In the genomic region with DNA sequence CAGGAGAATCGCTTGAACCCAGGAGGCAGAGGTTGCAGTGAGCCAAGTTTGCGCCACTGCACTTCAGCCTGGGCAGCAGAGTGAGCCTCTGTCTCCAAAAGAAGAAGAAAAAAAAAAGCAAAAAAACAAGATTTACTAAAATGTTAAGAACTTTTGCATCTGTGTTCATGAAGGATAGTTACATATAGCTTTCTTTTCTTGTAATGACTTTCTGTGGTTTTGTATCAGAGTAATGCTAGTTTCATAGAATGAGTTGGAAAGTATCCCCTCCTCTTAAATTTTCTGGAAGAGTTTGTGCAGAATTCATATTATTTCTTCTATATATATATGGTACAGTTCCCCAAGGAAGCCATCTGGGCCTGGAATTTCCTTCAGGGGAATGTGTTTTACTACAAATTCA, we compare ENCODE assay signal across 17 cellular contexts. TPM values are rescaled to one million over a fixed set of nuclear protein-coding genes. Genes with fewer than 3 reads are reported as not detected.
DNase-seq lines count a peak whose midpoint lies in the region; ATAC-seq and TF ChIP-seq lines count a peak whose summit lies in the region.
"Had no signal": no experiment of that assay in that cellular context is flagged by ENCODE, and none has a peak within 500 bp of the region (broad histone marks: within the 10 kb centered on the region; RNA-seq: fewer than 3 reads in every experiment).

No MANE protein-coding gene starts in this region.

- no peaks in the 10 kb centered on the region for H3K4me1 Mint-ChIP-seq in activated T-helper 17 cell treated with anti-CD3 and anti-CD28 coated beads, Interleukin-2, amount 50 U/mL, for 72 hours
- no peaks in the 10 kb centered on the region for H3K4me1 Mint-ChIP-seq in stimulated activated effector memory CD8-positive, alpha-beta T cell treated with anti-CD3 and anti-CD28 coated beads, Interleukin-12 subunit alpha, Interleukin-12 subunit beta, amount 100 ng/mL, for 72 hours
- H3K4me1 Mint-ChIP-seq: CD4-positive, alpha-beta memory T cell had no signal

- H3K9ac ChIP-seq in adipocyte (ENCODE audit: low read length): peak overlapping the region; percentile 47

- no peak overlapping the region for H3K4me2 ChIP-seq in osteoblast (ENCODE audit: insufficient read depth, low read length)

- no peaks in the 10 kb centered on the region for H3K27me3 Mint-ChIP-seq in activated T-helper 17 cell treated with anti-CD3 and anti-CD28 coated beads, Interleukin-2, amount 50 U/mL, for 72 hours
- H3K27me3 Mint-ChIP-seq: CD4-positive, alpha-beta memory T cell had no signal

- no peaks in the 10 kb centered on the region for H3K9me3 Mint-ChIP-seq in activated T-helper 17 cell treated with anti-CD3 and anti-CD28 coated beads, Interleukin-2, amount 50 U/mL, for 72 hours
- no peaks in the 10 kb centered on the region for H3K9me3 Mint-ChIP-seq in stimulated activated effector memory CD8-positive, alpha-beta T cell treated with anti-CD3 and anti-CD28 coated beads, Interleukin-12 subunit alpha, Interleukin-12 subunit beta, amount 100 ng/mL, for 72 hours
- H3K9me3 Mint-ChIP-seq: HFFc6 had no signal

- H3K27ac ChIP-seq in osteoblast (ENCODE audit: low read depth, low read length) (no peak overlapping the region), gastroesophageal sphincter (no peak overlapping the region)

- TF ChIP-seq CTCF in osteoblast (IDR thresholded peaks at IDR 0.05; ENCODE audit: extremely low read depth, low read depth, low read length) (no peak), gastroesophageal sphincter (IDR thresholded peaks at IDR 0.05) (no peak)

- H3K4me3 ChIP-seq in adipocyte (ENCODE audit: low read length): no peak overlapping the region
- H3K4me3 ChIP-seq in osteoblast (ENCODE audit: insufficient read depth, low read length): no peak overlapping the region
- H3K4me3 ChIP-seq in gastroesophageal sphincter: no peak overlapping the region
- H3K4me3 ChIP-seq: HAP-1 had no signal

- peaks cover 10% of the 10 kb centered on the region for H3K4me1 ChIP-seq in adipocyte (ENCODE audit: control insufficient read depth, insufficient read depth, low read length)
- H3K4me1 ChIP-seq in osteoblast (ENCODE audit: insufficient read depth, low read length): no peaks in the 10 kb centered on the region
- H3K4me1 ChIP-seq in gastroesophageal sphincter: no peaks in the 10 kb centered on the region
- H3K4me1 ChIP-seq: HAP-1 had no signal

- TF ChIP-seq POLR2A in gastroesophageal sphincter (IDR thresholded peaks at IDR 0.05): no peak

- H3K36me3 ChIP-seq in adipocyte (ENCODE audit: control insufficient read depth, insufficient read depth, low read length, severe bottlenecking) (no peaks in the 10 kb centered on the region), osteoblast (ENCODE audit: insufficient read depth, low read length) (no peaks in the 10 kb centered on the region), gastroesophageal sphincter (no peaks in the 10 kb centered on the region)
- H3K36me3 ChIP-seq: HAP-1 had no signal

- no peak overlapping the region for H3K27ac Mint-ChIP-seq in activated T-helper 17 cell treated with anti-CD3 and anti-CD28 coated beads, Interleukin-2, amount 50 U/mL, for 72 hours
- no peak overlapping the region for H3K27ac Mint-ChIP-seq in stimulated activated effector memory CD8-positive, alpha-beta T cell treated with anti-CD3 and anti-CD28 coated beads, Interleukin-12 subunit alpha, Interleukin-12 subunit beta, amount 100 ng/mL, for 72 hours
- H3K27ac Mint-ChIP-seq: CD4-positive, alpha-beta memory T cell; HFFc6 had no signal

- H3K36me3 Mint-ChIP-seq in activated T-helper 17 cell treated with anti-CD3 and anti-CD28 coated beads, Interleukin-2, amount 50 U/mL, for 72 hours (ENCODE audit: low read depth): no peaks in the 10 kb centered on the region
- H3K36me3 Mint-ChIP-seq in stimulated activated effector memory CD8-positive, alpha-beta T cell treated with anti-CD3 and anti-CD28 coated beads, Interleukin-12 subunit alpha, Interleukin-12 subunit beta, amount 100 ng/mL, for 72 hours: no peaks in the 10 kb centered on the region
- H3K36me3 Mint-ChIP-seq: CD4-positive, alpha-beta memory T cell had no signal

- no peaks in the 10 kb centered on the region for H3K27me3 ChIP-seq in adipocyte (replicated peaks; ENCODE audit: control insufficient read depth, insufficient read depth, low read length)
- no peaks in the 10 kb centered on the region for H3K27me3 ChIP-seq in osteoblast (ENCODE audit: insufficient read depth, low read length)
- H3K27me3 ChIP-seq in gastroesophageal sphincter: no peaks in the 10 kb centered on the region

- H3K4me3 Mint-ChIP-seq in activated T-helper 17 cell treated with anti-CD3 and anti-CD28 coated beads, Interleukin-2, amount 50 U/mL, for 72 hours: no peak overlapping the region
- H3K4me3 Mint-ChIP-seq in stimulated activated effector memory CD8-positive, alpha-beta T cell treated with anti-CD3 and anti-CD28 coated beads, Interleukin-12 subunit alpha, Interleukin-12 subunit beta, amount 100 ng/mL, for 72 hours: no peak overlapping the region
- H3K4me3 Mint-ChIP-seq: CD4-positive, alpha-beta memory T cell; HFFc6 had no signal

- H4K20me1 ChIP-seq in osteoblast (ENCODE audit: insufficient read depth, low read length): no peaks in the 10 kb centered on the region

- WGBS in gastroesophageal sphincter (ENCODE audit: low coverage in 1 of 2), 2 donors: 94% methylated on average over 2 of the region's 2 CpGs; no CpG with 5 or more reads in 1 of the 2 donors

- no peak for TF ChIP-seq EP300 in gastroesophageal sphincter (IDR thresholded peaks at IDR 0.05)

- DNase-seq in adipocyte (ENCODE audit: low read depth) (no peak), osteoblast (ENCODE audit: insufficient read length, low spot score, missing footprints) (peak; percentile 39), iPS-NIHi7 (ENCODE audit: extremely low spot score) (no peak)
- DNase-seq in stimulated activated effector memory CD8-positive, alpha-beta T cell treated with anti-CD3 and anti-CD28 coated beads, Interleukin-12 subunit alpha, Interleukin-12 subunit beta, amount 100 ng/mL, for 72 hours (ENCODE audit: low spot score in 2 of 2): no peak
- DNase-seq: C1 segment of cervical spinal cord; Calu3; CD4-positive, alpha-beta memory T cell; COR-L47; DMS53; DMS79 treated with DMSO at 0.1 percent for 48 hours; GF-D8; GOT3; HFFc6 had no signal

- H3K9me3 ChIP-seq in adipocyte (ENCODE audit: control insufficient read depth, low read length): no peaks in the 10 kb centered on the region
- no peaks in the 10 kb centered on the region for H3K9me3 ChIP-seq in osteoblast (ENCODE audit: low read depth, low read length)
- no peaks in the 10 kb centered on the region for H3K9me3 ChIP-seq in gastroesophageal sphincter
- H3K9me3 ChIP-seq: HAP-1 had no signal

- H3K79me2 ChIP-seq in osteoblast (ENCODE audit: insufficient read depth, low read length): no peaks in the 10 kb centered on the region

- H2AFZ ChIP-seq in osteoblast (ENCODE audit: low read length): no peak overlapping the region

- peak; percentile 39 for ATAC-seq in activated T-helper 17 cell treated with anti-CD3 and anti-CD28 coated beads, Interleukin-2, amount 50 U/mL, for 72 hours (replicated peaks)
- ATAC-seq in stimulated activated effector memory CD8-positive, alpha-beta T cell treated with anti-CD3 and anti-CD28 coated beads, Interleukin-12 subunit alpha, Interleukin-12 subunit beta, amount 100 ng/mL, for 72 hours: peak; percentile 36
- no peak for ATAC-seq in gastroesophageal sphincter

RNA-seq across cellular contexts. Expression of a gene that starts 17.0 kb away (rescaled TPM):
- 100 to 1,000 TPM in 1 of 2 donors, 10 to 100 TPM in 1; 88.0 to 126 TPM for total RNA-seq in activated T-helper 17 cell treated with anti-CD3 and anti-CD28 coated beads, Interleukin-2, amount 50 U/mL, for 72 hours
- total RNA-seq in osteoblast (14.4 and 15.6 TPM in 2 replicates), gastroesophageal sphincter (10 to 100 TPM; 28.1 to 62.6 (median 33.9) TPM)

RNA-seq across cellular contexts. Expression of a gene that starts 24.1 kb away (rescaled TPM):
- 10 to 100 TPM; 35.0 to 38.9 TPM for total RNA-seq in activated T-helper 17 cell treated with anti-CD3 and anti-CD28 coated beads, Interleukin-2, amount 50 U/mL, for 72 hours
- total RNA-seq in osteoblast (36.2 and 46.7 TPM in 2 replicates), gastroesophageal sphincter (100 to 1,000 TPM in 3 of 4 donors, 10 to 100 TPM in 1; 85.8 to 165 (median 107) TPM)

RNA-seq across cellular contexts. Expression of a gene that starts 39.7 kb away (rescaled TPM):
- 1 to 10 TPM; 6.9 to 7.3 TPM for total RNA-seq in activated T-helper 17 cell treated with anti-CD3 and anti-CD28 coated beads, Interleukin-2, amount 50 U/mL, for 72 hours
- total RNA-seq in osteoblast (1.1 and 1.2 TPM in 2 replicates), gastroesophageal sphincter (1 to 10 TPM; 1.1 to 4.7 (median 2.5) TPM)
- total RNA-seq: A172 had no signal

RNA-seq across cellular contexts. Expression of a gene that starts 47.4 kb away (rescaled TPM):
- 10 to 100 TPM in 1 of 2 donors, 1 to 10 TPM in 1; 7.2 to 16.8 TPM for total RNA-seq in activated T-helper 17 cell treated with anti-CD3 and anti-CD28 coated beads, Interleukin-2, amount 50 U/mL, for 72 hours
- total RNA-seq in osteoblast (0.29 and 0.36 TPM in 2 replicates), gastroesophageal sphincter (1 to 10 TPM in 3 of 4 donors, under 1 TPM in 1; 0.78 to 2.7 (median 1.7) TPM)

RNA-seq across cellular contexts. Expression of a gene that starts 54.8 kb away (rescaled TPM):
- total RNA-seq in activated T-helper 17 cell treated with anti-CD3 and anti-CD28 coated beads, Interleukin-2, amount 50 U/mL, for 72 hours: 10 to 100 TPM; 14.3 to 21.7 TPM
- 12.3 and 15.6 TPM in 2 replicates for total RNA-seq in osteoblast
- total RNA-seq in gastroesophageal sphincter: 10 to 100 TPM in 3 of 4 donors, 1 to 10 TPM in 1; 9.6 to 20.9 (median 17.2) TPM
